In genomic region chr15:58330836-58331561, GRCh38 we compare ENCODE assay signal across 8 cellular contexts.
DNase-seq lines count a peak whose midpoint lies in the region; ATAC-seq and TF ChIP-seq lines count a peak whose summit lies in the region.

No MANE protein-coding gene starts in this region.

- ATAC-seq in DND-41 (ENCODE audit: insufficient read depth, low read depth) (peak; percentile 27; the same call in 1 of the 3 replicates), GM19395 (IDR thresholded peaks at IDR 0.05; ENCODE audit: unreplicated experiment) (no peak), GM18909 (IDR thresholded peaks at IDR 0.05; ENCODE audit: poor library complexity, unreplicated experiment) (no peak), HG02973 (IDR thresholded peaks at IDR 0.05; ENCODE audit: unreplicated experiment) (no peak)

- H3K4me2 ChIP-seq in DND-41 (ENCODE audit: insufficient read depth, low read length) (peak overlapping the region; percentile 63), parathyroid adenoma (ENCODE audit: low read length) (no peak overlapping the region)

- peak overlapping the region; percentile 76 for H3K27ac ChIP-seq in DND-41 (ENCODE audit: low read length)
- H3K27ac ChIP-seq in Peyer's patch = peak overlapping the region; percentile 27 to 89 (median 60)
- H3K27ac ChIP-seq in epithelial cell of prostate = peak overlapping the region; percentile 93
- H3K27ac ChIP-seq in parathyroid adenoma = peak overlapping the region; percentile 87

- H4K20me1 ChIP-seq in DND-41 (ENCODE audit: insufficient read depth, low read length) = no peaks in the 10 kb centered on the region

- H3K27me3 ChIP-seq in DND-41 (ENCODE audit: insufficient read depth, low read length, poor library complexity) (no peaks in the 10 kb centered on the region), Peyer's patch (no peaks in the 10 kb centered on the region), parathyroid adenoma (ENCODE audit: control insufficient read depth, insufficient read depth, low read length) (no peaks in the 10 kb centered on the region)

- H3K4me3 ChIP-seq in DND-41 (ENCODE audit: low read depth in 1 of 2, low read length in 2 of 2) (peak overlapping the region in 1 of 2 experiments; percentile 39; a peak in 2 of 4 replicates), Peyer's patch (no peak overlapping the region), parathyroid adenoma (ENCODE audit: low read depth, low read length) (no peak overlapping the region)

- H3K4me1 ChIP-seq in DND-41 (ENCODE audit: insufficient read depth, low read length) = peaks cover 39% of the 10 kb centered on the region
- H3K4me1 ChIP-seq in Peyer's patch = peaks cover 0 to 34% (median 8%) of the 10 kb centered on the region in 4 donors
- H3K4me1 ChIP-seq in parathyroid adenoma = peaks cover 8% of the 10 kb centered on the region

- H3K9ac ChIP-seq in DND-41 (ENCODE audit: low read depth, low read length) (no peak overlapping the region), parathyroid adenoma (no peak overlapping the region)

- 0 out of 2 replicates have a peak overlapping the region, but pooled peaks have one; percentile 34 for H2AFZ ChIP-seq in DND-41 (ENCODE audit: low read depth, low read length)
- H2AFZ ChIP-seq in parathyroid adenoma = no peak overlapping the region

- DNase-seq in DND-41 (peak; percentile 49), Peyer's patch (no peak), epithelial cell of prostate (ENCODE audit: low read depth, low spot score) (no peak)
- no peak for DNase-seq in stimulated activated CD4-positive, alpha-beta T cell treated with anti-CD3 and anti-CD28 coated beads, Interleukin-2, amount 100 ng/mL, for 48 hours

- H3K79me2 ChIP-seq in DND-41 (ENCODE audit: insufficient read depth, low read length) (no peaks in the 10 kb centered on the region), parathyroid adenoma (no peaks in the 10 kb centered on the region)

- no peak for TF ChIP-seq POLR2A in Peyer's patch (IDR thresholded peaks at IDR 0.05)

- TF ChIP-seq CTCF in DND-41 (IDR thresholded peaks at IDR 0.05; ENCODE audit: borderline replicate concordance, extremely low read depth, low read length, poor library complexity, severe bottlenecking) (no peak), Peyer's patch (IDR thresholded peaks at IDR 0.05) (no peak), parathyroid adenoma (IDR thresholded peaks at IDR 0.05) (no peak)

- H3K9me3 ChIP-seq in DND-41 (ENCODE audit: insufficient read depth, low read length, severe bottlenecking) = no peaks in the 10 kb centered on the region
- no peaks in the 10 kb centered on the region for H3K9me3 ChIP-seq in Peyer's patch
- H3K9me3 ChIP-seq in parathyroid adenoma (ENCODE audit: control insufficient read depth, low read length) = no peaks in the 10 kb centered on the region

- no peaks in the 10 kb centered on the region for H3K36me3 ChIP-seq in DND-41 (ENCODE audit: insufficient read depth, low read length)
- H3K36me3 ChIP-seq in Peyer's patch = no peaks in the 10 kb centered on the region
- no peaks in the 10 kb centered on the region for H3K36me3 ChIP-seq in parathyroid adenoma (ENCODE audit: control insufficient read depth, insufficient read depth, low read length)
